Comparison of ENCODE assay signal across 8 cellular contexts in genomic region chr10:7121154-7121797, GRCh38.
DNase-seq lines count a peak whose midpoint lies in the region; ATAC-seq and TF ChIP-seq lines count a peak whose summit lies in the region.

No MANE protein-coding gene starts in this region.

- no peak overlapping the region for H3K27ac Mint-ChIP-seq in activated T-cell treated with anti-CD3 and anti-CD28 coated beads, Interleukin-2, amount 50 U/mL, for 72 hours

- H3K36me3 Mint-ChIP-seq in activated T-cell treated with anti-CD3 and anti-CD28 coated beads, Interleukin-2, amount 50 U/mL, for 72 hours (ENCODE audit: insufficient read depth in 2 of 2): no peaks in the 10 kb centered on the region

- no peak overlapping the region for H3K4me3 ChIP-seq in HFF-Myc (replicated peaks; ENCODE audit: low read depth, low read length)
- H3K4me3 ChIP-seq in PC-9: no peak overlapping the region

- POLR2A ChIA-PET in PC-9 (lab: Charles Lee; ENCODE audit: unreplicated experiment): no interaction called here

- no TSS peak for BruUV-seq in PC-9 (replicated peaks; lab: Mats Ljungman, UMichigan)

- peak; percentile 65 for TF ChIP-seq CTCF in HFF-Myc (IDR thresholded peaks at IDR 0.05; ENCODE audit: low read depth, low read length, missing control alignments)
- TF ChIP-seq CTCF in PC-9 (conservative IDR thresholded peaks at IDR 0.05): peak; percentile 56

- no peaks in the 10 kb centered on the region for H3K4me1 ChIP-seq in PC-9 (replicated peaks; ENCODE audit: insufficient read depth)

- no peak overlapping the region for H3K4me2 ChIP-seq in PC-9

- peak; percentile 15 for DNase-seq in GM04504 (ENCODE audit: low read depth)
- DNase-seq in HFF-Myc (ENCODE audit: extremely low read depth, low read depth): no peak
- DNase-seq in PC-9: peak in 1 of 2 experiments; percentile 14
- peak; percentile 70 to 74 for DNase-seq in activated T-cell treated with anti-CD3 and anti-CD28 coated beads, Interleukin-2, amount 50 U/mL, for 72 hours
- DNase-seq in globus pallidus (ENCODE audit: low spot score): peak; percentile 65
- DNase-seq in sciatic nerve (ENCODE audit: low spot score): peak; percentile 66
- no peak for DNase-seq in NCI-H2227 (lab: John Stamatoyannopoulos, UW; ENCODE audit: unreplicated experiment)

- intact Hi-C loops in PC-9 (cut with micrococcal nuclease; ENCODE audit: unreplicated experiment): no loop called here
- intact Hi-C loops in sciatic nerve (cut with DNase I): no loop called here

- no peaks in the 10 kb centered on the region for H3K9me3 ChIP-seq in PC-9 (ENCODE audit: insufficient read depth, low read depth)

- no peaks in the 10 kb centered on the region for H3F3A ChIP-seq in PC-9 (ENCODE audit: insufficient read depth, low read depth)

- H3K79me2 ChIP-seq in PC-9 (ENCODE audit: low read depth): no peaks in the 10 kb centered on the region

- H3K9me2 ChIP-seq in PC-9 (ENCODE audit: insufficient read depth): no peaks in the 10 kb centered on the region

- H3K36me3 ChIP-seq in PC-9 (ENCODE audit: low read depth): no peaks in the 10 kb centered on the region

- H4K20me1 ChIP-seq in PC-9 (ENCODE audit: insufficient read depth): no peaks in the 10 kb centered on the region

- CTCF ChIA-PET in PC-9 (lab: Charles Lee): interaction anchor here (0.6 kb wide), 1 partner anchor 574 kb away, joined by 3 read pairs; no protein-coding TSS in a partner anchor

- no peak overlapping the region for H2AFZ ChIP-seq in PC-9

- no peaks in the 10 kb centered on the region for H3K9me3 Mint-ChIP-seq in activated T-cell treated with anti-CD3 and anti-CD28 coated beads, Interleukin-2, amount 50 U/mL, for 72 hours

- H3K27me3 ChIP-seq in PC-9 (ENCODE audit: insufficient read depth, low read depth): peaks cover 10% of the 10 kb centered on the region; the same call in 1 of the 2 replicates

- no peak overlapping the region for H3K27ac ChIP-seq in PC-9

- H3K27me3 Mint-ChIP-seq in activated T-cell treated with anti-CD3 and anti-CD28 coated beads, Interleukin-2, amount 50 U/mL, for 72 hours (ENCODE audit: low read depth): peaks cover 32% of the 10 kb centered on the region

- peak; percentile 69 to 73 for ATAC-seq in activated T-cell treated with anti-CD3 and anti-CD28 coated beads, Interleukin-2, amount 50 U/mL, for 72 hours (replicated peaks in 1 of 2)
- ATAC-seq in sciatic nerve (no peak), GM18858 (IDR thresholded peaks at IDR 0.05; ENCODE audit: unreplicated experiment) (no peak)

- no peak overlapping the region for H3K4me3 Mint-ChIP-seq in activated T-cell treated with anti-CD3 and anti-CD28 coated beads, Interleukin-2, amount 50 U/mL, for 72 hours

- H3K4me1 Mint-ChIP-seq in activated T-cell treated with anti-CD3 and anti-CD28 coated beads, Interleukin-2, amount 50 U/mL, for 72 hours (ENCODE audit: low read depth): peaks cover 6% of the 10 kb centered on the region

Comparison
In these comparisons a context has a peak if more than half of its experiments do, and no peak if none do; other contexts are left out.
1. DNase-seq: peak in GM04504 (single experiment), activated T-cell treated with anti-CD3 and anti-CD28 coated beads, Interleukin-2, amount 50 U/mL, for 72 hours (2 of 2), globus pallidus (single experiment) and sciatic nerve (single experiment); none in HFF-Myc (single experiment) and NCI-H2227 (single experiment).
2. ATAC-seq: peak in activated T-cell treated with anti-CD3 and anti-CD28 coated beads, Interleukin-2, amount 50 U/mL, for 72 hours (2 of 2); none in sciatic nerve (single experiment) and GM18858 (single experiment).